ENCODE assay signal across 16 cellular contexts in the genomic region with DNA sequence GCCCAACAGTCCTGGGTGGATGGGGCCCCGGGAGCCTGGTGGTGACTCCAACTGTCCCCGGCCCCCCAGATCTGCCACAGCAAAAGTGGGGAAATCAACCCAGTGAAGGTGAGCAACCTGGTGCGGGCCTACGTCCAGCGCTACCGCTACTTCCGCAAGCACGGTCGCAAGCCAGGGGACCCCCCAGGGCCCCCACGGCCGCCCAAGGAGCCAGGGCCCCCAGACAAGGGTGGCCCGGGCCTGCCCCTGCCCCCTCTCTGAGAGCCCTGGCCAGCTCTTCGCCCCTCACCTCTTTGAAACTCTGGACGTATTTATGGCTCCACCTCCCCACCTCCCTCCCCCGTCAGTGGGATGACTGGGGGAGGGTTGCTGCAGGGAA.
"Had no signal": no experiment of that assay in that cellular context is flagged by ENCODE, and none has a peak within 500 bp of the region (broad histone marks: within the 10 kb centered on the region; RNA-seq: fewer than 3 reads in every experiment).

No MANE protein-coding gene starts in this region.

- H3K4me1 ChIP-seq: body of pancreas had no signal

- DNase-seq: activated CD4-positive, alpha-beta T cell treated with anti-CD3 and anti-CD28 coated beads, Interleukin-2, amount 50 U/mL, for 1 hour; activated naive CD8-positive, alpha-beta T cell treated with anti-CD3 and anti-CD28 coated beads for 36 hours; amygdala; body of pancreas; central memory CD4-positive, alpha-beta T cell; esophagus squamous epithelium; hippocampal formation; kidney glomerular epithelial cell; left ventricle myocardium superior; mesendoderm; stimulated activated CD4-positive, alpha-beta T cell treated with anti-CD3 and anti-CD28 coated beads, Interleukin-2, amount 100 ng/mL, for 48 hours; stimulated activated naive B cell treated with anti-CD40 and anti-IgM and Interleukin-4, amounts not matched to agents 10 μg/mL and 1 μg/mL and 100 μg/mL, for 72 hours; tibial artery had no signal

- H3K27ac ChIP-seq: body of pancreas, coronary artery, esophagus squamous epithelium, tibial artery had no signal

- H3K4me3 ChIP-seq: body of pancreas, coronary artery, esophagus squamous epithelium, tibial artery had no signal

- ATAC-seq: activated CD4-positive, CD25-positive, alpha-beta regulatory T cell treated with anti-CD3 and anti-CD28 coated beads, Interleukin-2, amount 50 U/mL, for 24 hours; body of pancreas; left ventricle myocardium superior; natural killer cell treated with Interleukin-12 subunit alpha and Interleukin-12 subunit beta and Interleukin-15 and Interleukin-18, amount 100 ng/mL, for 72 hours; stimulated activated naive B cell treated with anti-CD40 and anti-IgM and Interleukin-4, amounts not matched to agents 10 μg/mL and 1 μg/mL and 100 μg/mL, for 72 hours had no signal

- H3K9me3 ChIP-seq: body of pancreas, esophagus squamous epithelium, tibial artery had no signal

- H3K27me3 ChIP-seq: body of pancreas, esophagus squamous epithelium, tibial artery had no signal
